ENCODE assay signal across 10 cellular contexts in the genomic region with DNA sequence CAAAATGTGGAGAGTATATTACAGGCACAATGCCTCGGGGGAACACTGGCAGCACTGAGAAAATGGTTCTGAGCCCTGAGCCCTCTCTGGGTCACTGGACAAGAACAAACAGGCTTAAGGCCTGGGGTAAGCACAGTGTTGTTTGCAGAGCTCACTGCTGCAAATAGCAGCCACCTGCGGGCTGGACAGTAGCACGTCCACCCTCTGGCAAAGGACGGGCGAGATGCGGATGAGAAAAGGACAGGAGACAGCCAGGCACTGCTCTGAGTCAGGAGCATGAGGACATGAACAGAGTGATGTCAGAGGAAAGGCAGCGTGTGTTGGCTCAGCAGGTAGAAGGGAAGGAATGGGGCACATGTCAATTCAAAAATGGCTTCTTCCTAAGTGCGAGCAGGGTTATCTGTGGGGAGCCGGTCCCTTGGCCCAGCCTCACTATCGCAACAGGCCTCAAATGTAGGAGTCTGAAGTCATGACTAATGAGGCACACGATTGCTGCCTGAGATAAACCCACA. TPM values are rescaled to one million over a fixed set of nuclear protein-coding genes. Genes with fewer than 3 reads are reported as not detected.
A peak's percentile ranks its signal among the peaks of the same experiment; 100 is the strongest.
DNase-seq lines count a peak whose midpoint lies in the region; ATAC-seq and TF ChIP-seq lines count a peak whose summit lies in the region.
"Had no signal": no experiment of that assay in that cellular context is flagged by ENCODE, and none has a peak within 500 bp of the region (broad histone marks: within the 10 kb centered on the region; RNA-seq: fewer than 3 reads in every experiment).

No MANE protein-coding gene starts in this region.

- DNase-seq in HK-2 (ENCODE audit: unreplicated experiment): peak; percentile 21
- DNase-seq in fibroblast of mammary gland (ENCODE audit: low read depth): peak; percentile 45
- DNase-seq in psoas muscle: peak; percentile 73 to 92
- DNase-seq in T-helper 2 cell: no peak
- no peak for DNase-seq in activated CD4-positive, alpha-beta T cell treated with anti-CD3 and anti-CD28 coated beads, Interleukin-2, amount 10 ng/mL, durations not matched to agents 7 days and 5 days
- DNase-seq in NOMO-1 treated with DMSO at 0.1 percent for 48 hours (lab: John Stamatoyannopoulos, UW; ENCODE audit: unreplicated experiment): no peak
- DNase-seq: activated naive CD4-positive, alpha-beta T cell treated with Interleukin-2 at 50 U/mL for 16 hours; naive thymus-derived CD4-positive, alpha-beta T cell; NCI-H1092 had no signal

- no peaks in the 10 kb centered on the region for H3K36me3 ChIP-seq in psoas muscle (ENCODE audit: insufficient read depth in 1 of 2, low read depth in 1 of 2)

- H3K9me3 ChIP-seq in psoas muscle: no peaks in the 10 kb centered on the region

- TF ChIP-seq CTCF in VCaP (conservative IDR thresholded peaks at IDR 0.05) (no peak), fibroblast of mammary gland (conservative IDR thresholded peaks at IDR 0.05; ENCODE audit: control insufficient read depth, insufficient read depth, low read depth, low read length) (no peak), psoas muscle (IDR thresholded peaks at IDR 0.05) (no peak)

- H3K27ac Mint-ChIP-seq in activated CD4-positive, alpha-beta T cell treated with anti-CD3 and anti-CD28 coated beads, Interleukin-2, amount 10 ng/mL, durations not matched to agents 7 days and 5 days: no peak overlapping the region
- H3K27ac Mint-ChIP-seq: naive thymus-derived CD4-positive, alpha-beta T cell had no signal

- 29 to 50% (median 34%) methylated on average over 11 of the region's 11 CpGs for WGBS in psoas muscle, 3 donors

- no peaks in the 10 kb centered on the region for H3K4me1 Mint-ChIP-seq in activated CD4-positive, alpha-beta T cell treated with anti-CD3 and anti-CD28 coated beads, Interleukin-2, amount 10 ng/mL, durations not matched to agents 7 days and 5 days

- H3K4me3 Mint-ChIP-seq in activated CD4-positive, alpha-beta T cell treated with anti-CD3 and anti-CD28 coated beads, Interleukin-2, amount 10 ng/mL, durations not matched to agents 7 days and 5 days: no peak overlapping the region
- H3K4me3 Mint-ChIP-seq: naive thymus-derived CD4-positive, alpha-beta T cell had no signal

- H3K4me1 ChIP-seq in psoas muscle: peaks cover 35% of the 10 kb centered on the region

- no peaks in the 10 kb centered on the region for H3K9me3 Mint-ChIP-seq in activated CD4-positive, alpha-beta T cell treated with anti-CD3 and anti-CD28 coated beads, Interleukin-2, amount 10 ng/mL, durations not matched to agents 7 days and 5 days

- no peaks in the 10 kb centered on the region for H3K27me3 ChIP-seq in psoas muscle (ENCODE audit: insufficient read depth in 3 of 3, low read length in 2 of 3)

- POLR2A ChIA-PET in activated CD4-positive, alpha-beta T cell treated with anti-CD3 and anti-CD28 coated beads, Interleukin-2, amount 10 ng/mL, durations not matched to agents 7 days and 5 days (lab: Charles Lee): no interaction called here

- CTCF ChIA-PET in activated CD4-positive, alpha-beta T cell treated with anti-CD3 and anti-CD28 coated beads, Interleukin-2, amount 10 ng/mL, durations not matched to agents 7 days and 5 days (lab: Charles Lee): no interaction called here

- H3K27me3 Mint-ChIP-seq in activated CD4-positive, alpha-beta T cell treated with anti-CD3 and anti-CD28 coated beads, Interleukin-2, amount 10 ng/mL, durations not matched to agents 7 days and 5 days: no peaks in the 10 kb centered on the region
- H3K27me3 Mint-ChIP-seq: naive thymus-derived CD4-positive, alpha-beta T cell had no signal

- no peak overlapping the region for H3K4me3 ChIP-seq in fibroblast of mammary gland (ENCODE audit: control insufficient read depth, low read depth, low read length)
- no peak overlapping the region for H3K4me3 ChIP-seq in psoas muscle

- peak; percentile 96 to 99 (median 98) for ATAC-seq in psoas muscle
- ATAC-seq: naive thymus-derived CD4-positive, alpha-beta T cell had no signal

- intact Hi-C loops in psoas muscle (cut with DNase I): loop anchor here in 1 of 2 donors (5.0 kb wide), 1 partner anchor 33 kb away; no protein-coding TSS in a partner anchor

- peak overlapping the region; percentile 63 for H3K27ac ChIP-seq in VCaP
- H3K27ac ChIP-seq in psoas muscle: peak overlapping the region; percentile 93

- peaks cover 1% of the 10 kb centered on the region for H3K36me3 Mint-ChIP-seq in activated CD4-positive, alpha-beta T cell treated with anti-CD3 and anti-CD28 coated beads, Interleukin-2, amount 10 ng/mL, durations not matched to agents 7 days and 5 days (ENCODE audit: low read depth)

RNA-seq across cellular contexts. Expression of gene NEB, which starts 25.9 kb away (rescaled TPM):
- 1,000 to 10,000 TPM; 2,020 to 7,790 (median 5,587) TPM for total RNA-seq in psoas muscle
- polyA plus RNA-seq in psoas muscle: 1,000 to 10,000 TPM in 2 of 3 donors, 100 to 1,000 TPM in 1; 796 to 1,696 (median 1,565) TPM
- under 1 TPM; 0.40 to 0.48 TPM for total RNA-seq in activated CD4-positive, alpha-beta T cell treated with anti-CD3 and anti-CD28 coated beads, Interleukin-2, amount 10 ng/mL, durations not matched to agents 7 days and 5 days

Comparison
In these comparisons a context has a peak if more than half of its experiments do, and no peak if none do; other contexts are left out.
1. DNase-seq: peak in HK-2 (single experiment), fibroblast of mammary gland (single experiment) and psoas muscle (2 of 2); none in T-helper 2 cell (0 of 5), activated CD4-positive, alpha-beta T cell treated with anti-CD3 and anti-CD28 coated beads, Interleukin-2, amount 10 ng/mL, durations not matched to agents 7 days and 5 days (single experiment) and NOMO-1 treated with DMSO at 0.1 percent for 48 hours (single experiment).
2. RNA of gene NEB, which starts 25.9 kb away (total RNA-seq): 2,020 to 7,790 TPM in psoas muscle; 0.40 to 0.48 TPM in activated CD4-positive, alpha-beta T cell treated with anti-CD3 and anti-CD28 coated beads, Interleukin-2, amount 10 ng/mL, durations not matched to agents 7 days and 5 days; every median in the first group is over 1,000 times any median in the second.